1 cellular context compared by ENCODE assay signal in genomic region chr1:67429011-67429527, GRCh38.
TF ChIP-seq lines count a peak whose summit lies in the region.

No MANE protein-coding gene starts in this region.

TF ChIP-seq in HepG2, 621 proteins besides CTCF, POLR2A, EP300 and RAD21 (continued from another document and continues in another):
- peak; percentile 19; the same call in 1 of the 2 replicates for TF ChIP-seq NCOA2 (CRISPR knock-in tag; IDR thresholded peaks at IDR 0.05)
- TF ChIP-seq ZNF3 (CRISPR knock-in tag; IDR thresholded peaks at IDR 0.05), result no peak
- TF ChIP-seq ZNF367 (CRISPR knock-in tag; IDR thresholded peaks at IDR 0.05; ENCODE audit: borderline replicate concordance), result no peak
- TF ChIP-seq, protein P1, sequence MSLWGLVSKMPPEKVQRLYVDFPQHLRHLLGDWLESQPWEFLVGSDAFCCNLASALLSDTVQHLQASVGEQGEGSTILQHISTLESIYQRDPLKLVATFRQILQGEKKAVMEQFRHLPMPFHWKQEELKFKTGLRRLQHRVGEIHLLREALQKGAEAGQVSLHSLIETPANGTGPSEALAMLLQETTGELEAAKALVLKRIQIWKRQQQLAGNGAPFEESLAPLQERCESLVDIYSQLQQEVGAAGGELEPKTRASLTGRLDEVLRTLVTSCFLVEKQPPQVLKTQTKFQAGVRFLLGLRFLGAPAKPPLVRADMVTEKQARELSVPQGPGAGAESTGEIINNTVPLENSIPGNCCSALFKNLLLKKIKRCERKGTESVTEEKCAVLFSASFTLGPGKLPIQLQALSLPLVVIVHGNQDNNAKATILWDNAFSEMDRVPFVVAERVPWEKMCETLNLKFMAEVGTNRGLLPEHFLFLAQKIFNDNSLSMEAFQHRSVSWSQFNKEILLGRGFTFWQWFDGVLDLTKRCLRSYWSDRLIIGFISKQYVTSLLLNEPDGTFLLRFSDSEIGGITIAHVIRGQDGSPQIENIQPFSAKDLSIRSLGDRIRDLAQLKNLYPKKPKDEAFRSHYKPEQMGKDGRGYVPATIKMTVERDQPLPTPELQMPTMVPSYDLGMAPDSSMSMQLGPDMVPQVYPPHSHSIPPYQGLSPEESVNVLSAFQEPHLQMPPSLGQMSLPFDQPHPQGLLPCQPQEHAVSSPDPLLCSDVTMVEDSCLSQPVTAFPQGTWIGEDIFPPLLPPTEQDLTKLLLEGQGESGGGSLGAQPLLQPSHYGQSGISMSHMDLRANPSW (CRISPR knock-in tag; IDR thresholded peaks at IDR 0.05; ENCODE audit: borderline replicate concordance), result no peak
- TF ChIP-seq SP1 (IDR thresholded peaks at IDR 0.05), result no peak
- TF ChIP-seq SP1 (CRISPR knock-in tag; IDR thresholded peaks at IDR 0.05), result no peak
- no peak for TF ChIP-seq PAF1 (CRISPR knock-in tag; IDR thresholded peaks at IDR 0.05)
- TF ChIP-seq CBFB (CRISPR knock-in tag; IDR thresholded peaks at IDR 0.05), result no peak
- no peak for TF ChIP-seq LBX2 (CRISPR knock-in tag; IDR thresholded peaks at IDR 0.05; ENCODE audit: borderline replicate concordance)
- TF ChIP-seq IKZF1 (IDR thresholded peaks at IDR 0.05), result no peak
- TF ChIP-seq, protein P2, sequence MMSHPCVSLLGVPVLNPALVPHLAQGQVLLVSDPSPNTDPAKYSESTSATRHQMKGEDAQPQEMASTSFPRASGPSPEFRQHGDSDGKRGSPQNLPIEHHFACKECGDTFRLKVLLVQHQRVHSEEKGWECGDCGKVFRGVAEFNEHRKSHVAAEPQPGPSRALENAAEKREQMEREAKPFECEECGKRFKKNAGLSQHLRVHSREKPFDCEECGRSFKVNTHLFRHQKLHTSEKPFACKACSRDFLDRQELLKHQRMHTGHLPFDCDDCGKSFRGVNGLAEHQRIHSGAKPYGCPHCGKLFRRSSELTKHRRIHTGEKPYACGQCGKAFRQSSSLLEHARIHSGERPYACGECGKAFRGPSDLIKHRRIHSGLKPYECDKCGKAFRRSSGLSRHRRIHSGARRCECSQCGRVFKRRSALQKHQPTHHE (CRISPR knock-in tag; IDR thresholded peaks at IDR 0.05; ENCODE audit: borderline replicate concordance), result no peak
- peak; percentile 24; the same call in 1 of the 2 replicates for TF ChIP-seq ZNF616 (CRISPR knock-in tag; IDR thresholded peaks at IDR 0.05; ENCODE audit: low read depth)
- TF ChIP-seq KLF6 (CRISPR knock-in tag; IDR thresholded peaks at IDR 0.05), result no peak
- TF ChIP-seq KMT2A (CRISPR knock-in tag; IDR thresholded peaks at IDR 0.05), result no peak
- no peak for TF ChIP-seq ZNF263 (CRISPR knock-in tag; IDR thresholded peaks at IDR 0.05)
- TF ChIP-seq ZNF34 (CRISPR knock-in tag; IDR thresholded peaks at IDR 0.05; ENCODE audit: borderline replicate concordance), result no peak
- TF ChIP-seq PAX8 (CRISPR knock-in tag; IDR thresholded peaks at IDR 0.05; ENCODE audit: borderline replicate concordance), result no peak
- TF ChIP-seq RFX3 (CRISPR knock-in tag; IDR thresholded peaks at IDR 0.05), result no peak
- TF ChIP-seq CBX1 (IDR thresholded peaks at IDR 0.05; ENCODE audit: low read depth), result no peak
- TF ChIP-seq, protein P3, sequence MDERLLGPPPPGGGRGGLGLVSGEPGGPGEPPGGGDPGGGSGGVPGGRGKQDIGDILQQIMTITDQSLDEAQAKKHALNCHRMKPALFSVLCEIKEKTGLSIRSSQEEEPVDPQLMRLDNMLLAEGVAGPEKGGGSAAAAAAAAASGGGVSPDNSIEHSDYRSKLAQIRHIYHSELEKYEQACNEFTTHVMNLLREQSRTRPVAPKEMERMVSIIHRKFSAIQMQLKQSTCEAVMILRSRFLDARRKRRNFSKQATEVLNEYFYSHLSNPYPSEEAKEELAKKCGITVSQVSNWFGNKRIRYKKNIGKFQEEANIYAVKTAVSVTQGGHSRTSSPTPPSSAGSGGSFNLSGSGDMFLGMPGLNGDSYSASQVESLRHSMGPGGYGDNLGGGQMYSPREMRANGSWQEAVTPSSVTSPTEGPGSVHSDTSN (CRISPR knock-in tag; IDR thresholded peaks at IDR 0.05), result no peak
- TF ChIP-seq, protein P4, sequence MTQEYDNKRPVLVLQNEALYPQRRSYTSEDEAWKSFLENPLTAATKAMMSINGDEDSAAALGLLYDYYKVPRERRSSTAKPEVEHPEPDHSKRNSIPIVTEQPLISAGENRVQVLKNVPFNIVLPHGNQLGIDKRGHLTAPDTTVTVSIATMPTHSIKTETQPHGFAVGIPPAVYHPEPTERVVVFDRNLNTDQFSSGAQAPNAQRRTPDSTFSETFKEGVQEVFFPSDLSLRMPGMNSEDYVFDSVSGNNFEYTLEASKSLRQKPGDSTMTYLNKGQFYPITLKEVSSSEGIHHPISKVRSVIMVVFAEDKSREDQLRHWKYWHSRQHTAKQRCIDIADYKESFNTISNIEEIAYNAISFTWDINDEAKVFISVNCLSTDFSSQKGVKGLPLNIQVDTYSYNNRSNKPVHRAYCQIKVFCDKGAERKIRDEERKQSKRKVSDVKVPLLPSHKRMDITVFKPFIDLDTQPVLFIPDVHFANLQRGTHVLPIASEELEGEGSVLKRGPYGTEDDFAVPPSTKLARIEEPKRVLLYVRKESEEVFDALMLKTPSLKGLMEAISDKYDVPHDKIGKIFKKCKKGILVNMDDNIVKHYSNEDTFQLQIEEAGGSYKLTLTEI (CRISPR knock-in tag; conservative IDR thresholded peaks at IDR 0.05), result no peak
- TF ChIP-seq RAD51 (IDR thresholded peaks at IDR 0.05; ENCODE audit: borderline replicate concordance), result no peak
- TF ChIP-seq, protein P5, sequence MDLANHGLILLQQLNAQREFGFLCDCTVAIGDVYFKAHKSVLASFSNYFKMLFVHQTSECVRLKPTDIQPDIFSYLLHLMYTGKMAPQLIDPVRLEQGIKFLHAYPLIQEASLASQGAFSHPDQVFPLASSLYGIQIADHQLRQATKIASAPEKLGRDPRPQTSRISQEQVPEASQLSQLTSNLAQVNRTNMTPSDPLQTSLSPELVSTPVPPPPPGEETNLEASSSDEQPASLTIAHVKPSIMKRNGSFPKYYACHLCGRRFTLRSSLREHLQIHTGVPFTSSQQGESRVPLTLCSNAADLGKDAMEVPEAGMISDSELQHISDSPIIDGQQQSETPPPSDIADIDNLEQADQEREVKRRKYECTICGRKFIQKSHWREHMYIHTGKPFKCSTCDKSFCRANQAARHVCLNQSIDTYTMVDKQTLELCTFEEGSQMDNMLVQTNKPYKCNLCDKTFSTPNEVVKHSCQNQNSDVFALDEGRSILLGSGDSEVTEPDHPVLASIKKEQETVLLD (CRISPR knock-in tag; IDR thresholded peaks at IDR 0.05; ENCODE audit: low read depth), result no peak
- TF ChIP-seq, protein P6, sequence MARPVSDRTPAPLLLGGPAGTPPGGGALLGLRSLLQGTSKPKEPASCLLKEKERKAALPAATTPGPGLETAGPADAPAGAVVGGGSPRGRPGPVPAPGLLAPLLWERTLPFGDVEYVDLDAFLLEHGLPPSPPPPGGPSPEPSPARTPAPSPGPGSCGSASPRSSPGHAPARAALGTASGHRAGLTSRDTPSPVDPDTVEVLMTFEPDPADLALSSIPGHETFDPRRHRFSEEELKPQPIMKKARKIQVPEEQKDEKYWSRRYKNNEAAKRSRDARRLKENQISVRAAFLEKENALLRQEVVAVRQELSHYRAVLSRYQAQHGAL (CRISPR knock-in tag; IDR thresholded peaks at IDR 0.05; ENCODE audit: not compliant biosample characterization), result no peak
- peak; percentile 73 for TF ChIP-seq MAX (IDR thresholded peaks at IDR 0.05)
- no peak for TF ChIP-seq HMG20B (CRISPR knock-in tag; conservative IDR thresholded peaks at IDR 0.05)
- TF ChIP-seq REST (IDR thresholded peaks at IDR 0.05; ENCODE audit: borderline replicate concordance in 1 of 2, low read depth in 1 of 2, low read length in 2 of 2), result no peak
- TF ChIP-seq ZNF772 (CRISPR knock-in tag; IDR thresholded peaks at IDR 0.05), result no peak
- TF ChIP-seq ZBTB8A (CRISPR knock-in tag; IDR thresholded peaks at IDR 0.05; ENCODE audit: borderline replicate concordance, low read depth), result no peak
- TF ChIP-seq RARG (CRISPR knock-in tag; IDR thresholded peaks at IDR 0.05; ENCODE audit: low read depth), result no peak
- TF ChIP-seq ZNF503 (CRISPR knock-in tag; IDR thresholded peaks at IDR 0.05), result no peak
- TF ChIP-seq ZNF713 (CRISPR knock-in tag; IDR thresholded peaks at IDR 0.05), result no peak
- TF ChIP-seq MEF2D (CRISPR knock-in tag; IDR thresholded peaks at IDR 0.05), result no peak
- TF ChIP-seq PHF8 (CRISPR knock-in tag; IDR thresholded peaks at IDR 0.05), result 0 out of 2 replicates have a peak, but pooled peaks have one; percentile 3
- TF ChIP-seq PREB (CRISPR knock-in tag; IDR thresholded peaks at IDR 0.05), result no peak
- TF ChIP-seq, protein P7, sequence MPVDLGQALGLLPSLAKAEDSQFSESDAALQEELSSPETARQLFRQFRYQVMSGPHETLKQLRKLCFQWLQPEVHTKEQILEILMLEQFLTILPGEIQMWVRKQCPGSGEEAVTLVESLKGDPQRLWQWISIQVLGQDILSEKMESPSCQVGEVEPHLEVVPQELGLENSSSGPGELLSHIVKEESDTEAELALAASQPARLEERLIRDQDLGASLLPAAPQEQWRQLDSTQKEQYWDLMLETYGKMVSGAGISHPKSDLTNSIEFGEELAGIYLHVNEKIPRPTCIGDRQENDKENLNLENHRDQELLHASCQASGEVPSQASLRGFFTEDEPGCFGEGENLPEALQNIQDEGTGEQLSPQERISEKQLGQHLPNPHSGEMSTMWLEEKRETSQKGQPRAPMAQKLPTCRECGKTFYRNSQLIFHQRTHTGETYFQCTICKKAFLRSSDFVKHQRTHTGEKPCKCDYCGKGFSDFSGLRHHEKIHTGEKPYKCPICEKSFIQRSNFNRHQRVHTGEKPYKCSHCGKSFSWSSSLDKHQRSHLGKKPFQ (CRISPR knock-in tag; IDR thresholded peaks at IDR 0.05; ENCODE audit: insufficient replicate concordance), result no peak
- TF ChIP-seq, protein P8, sequence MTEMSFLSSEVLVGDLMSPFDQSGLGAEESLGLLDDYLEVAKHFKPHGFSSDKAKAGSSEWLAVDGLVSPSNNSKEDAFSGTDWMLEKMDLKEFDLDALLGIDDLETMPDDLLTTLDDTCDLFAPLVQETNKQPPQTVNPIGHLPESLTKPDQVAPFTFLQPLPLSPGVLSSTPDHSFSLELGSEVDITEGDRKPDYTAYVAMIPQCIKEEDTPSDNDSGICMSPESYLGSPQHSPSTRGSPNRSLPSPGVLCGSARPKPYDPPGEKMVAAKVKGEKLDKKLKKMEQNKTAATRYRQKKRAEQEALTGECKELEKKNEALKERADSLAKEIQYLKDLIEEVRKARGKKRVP (CRISPR knock-in tag; IDR thresholded peaks at IDR 0.05), result 0 out of 4 replicates have a peak, but pooled peaks of 1 of the 2 experiments have one; percentile 20
- no peak for TF ChIP-seq ZNF484 (CRISPR knock-in tag; IDR thresholded peaks at IDR 0.05; ENCODE audit: borderline replicate concordance, low read depth)
- TF ChIP-seq, protein P9, sequence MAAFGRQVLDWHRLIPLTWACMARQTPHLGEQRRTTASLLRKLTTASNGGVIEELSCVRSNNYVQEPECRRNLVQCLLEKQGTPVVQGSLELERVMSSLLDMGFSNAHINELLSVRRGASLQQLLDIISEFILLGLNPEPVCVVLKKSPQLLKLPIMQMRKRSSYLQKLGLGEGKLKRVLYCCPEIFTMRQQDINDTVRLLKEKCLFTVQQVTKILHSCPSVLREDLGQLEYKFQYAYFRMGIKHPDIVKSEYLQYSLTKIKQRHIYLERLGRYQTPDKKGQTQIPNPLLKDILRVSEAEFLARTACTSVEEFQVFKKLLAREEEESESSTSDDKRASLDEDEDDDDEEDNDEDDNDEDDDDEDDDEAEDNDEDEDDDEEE (CRISPR knock-in tag; IDR thresholded peaks at IDR 0.05), result no peak
- TF ChIP-seq NR2F6 (IDR thresholded peaks at IDR 0.05), result no peak
- no peak for TF ChIP-seq NR2F6 (CRISPR knock-in tag; IDR thresholded peaks at IDR 0.05)
- no peak for TF ChIP-seq ZNF790 (CRISPR knock-in tag; IDR thresholded peaks at IDR 0.05; ENCODE audit: borderline replicate concordance)
